8 cellular contexts compared by ENCODE assay signal in genomic region chr17:39621523-39622379, GRCh38. TPM values are rescaled to one million over a fixed set of nuclear protein-coding genes. Genes with fewer than 3 reads are reported as not detected.
DNase-seq lines count a peak whose midpoint lies in the region; ATAC-seq and TF ChIP-seq lines count a peak whose summit lies in the region.

No MANE protein-coding gene starts in this region.

- no peak overlapping the region for H3K27ac Mint-ChIP-seq in endothelial cell (ENCODE audit: unreplicated experiment)

- no peaks in the 10 kb centered on the region for H3K9me3 ChIP-seq in A673 (ENCODE audit: low read depth, low read length, poor library complexity, severe bottlenecking)
- H3K9me3 ChIP-seq in OCI-LY3 (ENCODE audit: insufficient read depth, low read length), result no peaks in the 10 kb centered on the region

- DNase-seq in A673 (ENCODE audit: low spot score), result peak; percentile 76
- peak; percentile 90 for DNase-seq in HuH-7 (ENCODE audit: low spot score)
- peak; percentile 69 for DNase-seq in activated CD8-positive, alpha-beta memory T cell treated with anti-CD3 and anti-CD28 coated beads, Interleukin-2, amount 50 U/mL, for 24 hours (ENCODE audit: extremely low read depth)
- peak; percentile 93 for DNase-seq in endothelial cell (ENCODE audit: low spot score)
- peak; percentile 84 for DNase-seq in myocyte (ENCODE audit: low read depth)
- DNase-seq in stimulated activated CD8-positive, alpha-beta memory T cell treated with anti-CD3 and anti-CD28 coated beads, Interleukin-4, amount 100 ng/mL, for 48 hours, result peak; percentile 95

- H3K79me2 ChIP-seq in OCI-LY3 (ENCODE audit: low read length), result no peaks in the 10 kb centered on the region

- POLR2A ChIA-PET in A673 (lab: Charles Lee; ENCODE audit: low non-redundant PET), result no interaction called here

- no peaks in the 10 kb centered on the region for H3K36me3 Mint-ChIP-seq in endothelial cell (ENCODE audit: low read depth, unreplicated experiment)

- intact Hi-C loops in A673 (cut with micrococcal nuclease; ENCODE audit: unreplicated experiment), result loop anchor here (5.0 kb wide), 1 partner anchor 131 kb away; no protein-coding TSS in a partner anchor

- H2AFZ ChIP-seq in OCI-LY3 (ENCODE audit: low read depth, low read length), result peak overlapping the region; percentile 74

- H3K4me2 ChIP-seq in OCI-LY3 (ENCODE audit: low read length), result peak overlapping the region; percentile 82

- H3K9ac ChIP-seq in OCI-LY3 (ENCODE audit: low read length), result peak overlapping the region; percentile 62

- peaks cover 16% of the 10 kb centered on the region for H3K27me3 Mint-ChIP-seq in endothelial cell (ENCODE audit: unreplicated experiment)

- H4K20me1 ChIP-seq in OCI-LY3 (ENCODE audit: insufficient read depth, low read length), result no peaks in the 10 kb centered on the region

- TF ChIP-seq CTCF in A673 (conservative IDR thresholded peaks at IDR 0.05; ENCODE audit: low read depth, low read length) (peak; percentile 98), OCI-LY3 (IDR thresholded peaks at IDR 0.05; ENCODE audit: low read depth, low read length) (peak; percentile 100), endothelial cell (IDR thresholded peaks at IDR 0.05; ENCODE audit: unreplicated experiment) (peak; percentile 100)

- BruUV-seq in A673 (replicated peaks; lab: Mats Ljungman, UMichigan), result no TSS peak

- H3K27me3 ChIP-seq in A673 (replicated peaks; ENCODE audit: insufficient read depth, low read depth, low read length, poor library complexity) (no peaks in the 10 kb centered on the region), OCI-LY3 (ENCODE audit: low read depth, low read length) (no peaks in the 10 kb centered on the region)

- H3K36me3 ChIP-seq in A673 (ENCODE audit: insufficient read depth, low read length, poor library complexity, severe bottlenecking) (no peaks in the 10 kb centered on the region), OCI-LY3 (replicated peaks; ENCODE audit: low read depth, low read length) (no peaks in the 10 kb centered on the region)

- H3K27ac ChIP-seq in A673 (ENCODE audit: low read depth, low read length, poor library complexity, severe bottlenecking) (no peak overlapping the region), OCI-LY3 (ENCODE audit: low read length) (peak overlapping the region; percentile 88)

- H3K4me1 ChIP-seq in A673 (ENCODE audit: insufficient read depth, low read length, poor library complexity, severe bottlenecking) (peaks cover 6% of the 10 kb centered on the region), OCI-LY3 (ENCODE audit: low read length) (peaks cover 33% of the 10 kb centered on the region)

- H3K4me3 ChIP-seq in A673 (ENCODE audit: low read depth, low read length, poor library complexity, severe bottlenecking) (no peak overlapping the region), OCI-LY3 (ENCODE audit: low read length) (peak overlapping the region; percentile 72)

- no peak overlapping the region for H3K4me3 Mint-ChIP-seq in endothelial cell (ENCODE audit: unreplicated experiment)

- no peaks in the 10 kb centered on the region for H3K9me3 Mint-ChIP-seq in endothelial cell (ENCODE audit: unreplicated experiment)

- peaks cover 4% of the 10 kb centered on the region for H3K4me1 Mint-ChIP-seq in endothelial cell (ENCODE audit: unreplicated experiment)

- peak; percentile 54 for ATAC-seq in GM18520 (IDR thresholded peaks at IDR 0.05; ENCODE audit: unreplicated experiment)

- CTCF ChIA-PET in A673 (lab: Charles Lee), result interaction anchor here (0.5 to 1.3 kb wide), 18 partner anchors 9 to 377 kb away, joined by 3 to 6 read pairs (median 3); partner anchors contain the start of genes ERBB2, MIEN1 and PNMT

RNA-seq across cellular contexts. Expression of gene PPP1R1B, which starts 5.0 kb away (rescaled TPM):
- total RNA-seq in A673 (2021) (8.2 and 11.7 TPM in 2 replicates), endothelial cell (ENCODE audit: unreplicated experiment) (not detected), myocyte (not detected in 2 replicates)
- polyA plus RNA-seq in myocyte (2012), result not detected

RNA-seq across cellular contexts. Expression of gene NEUROD2, which starts 14.0 kb away (rescaled TPM):
- total RNA-seq in A673 (2021), result not detected in 2 replicates
- not detected for total RNA-seq in endothelial cell (ENCODE audit: unreplicated experiment)
- total RNA-seq in myocyte, result 0.05 TPM in 1 of 2 replicates, not detected in the other
- polyA plus RNA-seq in myocyte (2012), result 0.01 TPM

RNA-seq across cellular contexts. Expression of gene STARD3, which starts 15.2 kb away (rescaled TPM):
- total RNA-seq in A673 (2021) (21.3 and 31.4 TPM in 2 replicates), endothelial cell (ENCODE audit: unreplicated experiment) (77.7 TPM), myocyte (34.9 and 36.9 TPM in 2 replicates)
- polyA plus RNA-seq in myocyte (2012), result 55.8 TPM

RNA-seq across cellular contexts. Expression of gene TCAP, which starts 43.4 kb away (rescaled TPM):
- total RNA-seq in A673 (2021), result 0.54 and 0.79 TPM in 2 replicates
- total RNA-seq in endothelial cell (ENCODE audit: unreplicated experiment), result 1.2 TPM
- 10.1 and 23.1 TPM in 2 replicates for total RNA-seq in myocyte
- polyA plus RNA-seq in myocyte (2012), result 3.4 TPM

RNA-seq across cellular contexts. Expression of gene PNMT, which starts 46.5 kb away (rescaled TPM):
- total RNA-seq in A673 (2021) (not detected in 2 replicates), endothelial cell (ENCODE audit: unreplicated experiment) (not detected), myocyte (0.96 and 1.7 TPM in 2 replicates)
- 0.26 TPM for polyA plus RNA-seq in myocyte (2012)
